ENCODE assay signal across 8 cellular contexts in the genomic region with DNA sequence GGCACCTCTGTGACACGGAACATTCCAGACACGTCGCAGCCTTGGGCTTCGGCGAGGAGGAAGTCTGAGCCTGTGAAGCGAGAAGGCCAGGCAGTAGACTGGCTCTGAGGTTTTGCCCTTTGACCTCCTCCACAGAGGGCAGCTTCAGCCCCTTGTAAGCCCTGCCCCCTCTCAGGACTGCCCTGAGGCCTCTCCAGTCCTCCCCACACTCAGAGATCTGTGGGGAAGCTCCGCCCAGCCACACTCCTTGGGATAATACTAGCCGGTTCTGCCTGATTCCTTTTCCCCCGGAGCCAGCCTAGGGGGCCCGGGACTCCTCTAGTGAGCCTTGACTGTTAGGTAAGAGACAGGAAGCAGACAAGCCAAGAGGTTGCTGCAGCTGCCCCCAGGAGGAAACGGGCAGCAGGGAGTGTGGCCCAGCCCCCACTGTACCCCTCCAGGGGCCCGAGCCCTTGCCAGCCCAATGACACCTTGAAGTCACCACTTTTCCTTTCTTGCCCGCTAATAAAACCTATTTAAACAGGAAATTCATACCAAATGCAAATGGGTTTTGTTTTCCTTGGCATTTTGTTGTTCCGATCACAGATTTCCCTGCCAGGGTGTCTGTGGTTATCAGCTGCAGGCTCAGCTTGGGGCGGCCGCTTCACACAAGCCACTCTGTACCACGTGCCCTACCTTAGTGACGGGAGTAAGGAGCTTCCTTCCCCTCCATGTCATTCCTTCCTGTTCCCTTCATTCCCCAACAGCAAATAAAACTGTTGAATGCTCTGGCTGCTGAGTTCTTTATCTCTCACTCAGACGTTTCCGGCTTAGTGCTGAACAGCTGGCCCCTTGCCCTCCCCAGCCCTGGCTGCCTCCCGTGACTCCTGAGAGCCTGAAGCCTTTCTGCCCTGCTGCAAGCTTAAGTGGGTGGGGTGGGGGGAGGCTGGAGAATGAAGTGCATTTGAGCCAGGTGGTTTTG.
DNase-seq lines count a peak whose midpoint lies in the region; ATAC-seq and TF ChIP-seq lines count a peak whose summit lies in the region.

No MANE protein-coding gene starts in this region.

- H3K27ac ChIP-seq in BLaER1 = peak overlapping the region; percentile 96
- peak overlapping the region; percentile 2 for H3K27ac ChIP-seq in angular gyrus (ENCODE audit: low read depth, low read length)
- peak overlapping the region; percentile 67 to 79 for H3K27ac ChIP-seq in right atrium auricular region

- H3K4me1 ChIP-seq in BLaER1 (peaks cover 98% of the 10 kb centered on the region), right atrium auricular region (peaks cover 0 to 36% of the 10 kb centered on the region in 2 donors)

- no peaks in the 10 kb centered on the region for H3K27me3 ChIP-seq in BLaER1
- no peaks in the 10 kb centered on the region for H3K27me3 ChIP-seq in right atrium auricular region

- CTCF ChIA-PET in HEK293T (lab: Yijun Ruan, JAX) = no interaction called here

- peaks cover 5% of the 10 kb centered on the region for H3K9me3 ChIP-seq in BLaER1
- no peaks in the 10 kb centered on the region for H3K9me3 ChIP-seq in right atrium auricular region

- H4K20me1 ChIP-seq in BLaER1 = no peaks in the 10 kb centered on the region

- ATAC-seq in GM18858 (IDR thresholded peaks at IDR 0.05; ENCODE audit: unreplicated experiment) (peak; percentile 46), HG03135 (IDR thresholded peaks at IDR 0.05; ENCODE audit: unreplicated experiment) (peak; percentile 59)

- H3K36me3 ChIP-seq in BLaER1 (peaks cover 2% of the 10 kb centered on the region; the same call in 1 of the 2 replicates), right atrium auricular region (no peaks in the 10 kb centered on the region)

- H3K4me2 ChIP-seq in BLaER1 = peak overlapping the region; percentile 97

- H3K4me3 ChIP-seq in BLaER1 (peak overlapping the region; percentile 56), right atrium auricular region (peak overlapping the region in 1 of 2 donors; percentile 31)

- DNase-seq in NCI-H510A treated with DMSO at 0.1 percent for 48 hours (lab: John Stamatoyannopoulos, UW) (peak; percentile 72), right atrium auricular region (ENCODE audit: low spot score) (peak; percentile 84), renal cortical epithelial cell (ENCODE audit: low read depth) (peak; percentile 77), HEK293T (ENCODE audit: extremely low spot score) (no peak)

- no peak for TF ChIP-seq CTCF in right atrium auricular region (IDR thresholded peaks at IDR 0.05)

- H3K9ac ChIP-seq in BLaER1 = peak overlapping the region; percentile 78

- POLR2A ChIA-PET in HEK293T (lab: Yijun Ruan, JAX) = no interaction called here

TF ChIP-seq in HEK293T, 16 proteins besides CTCF, POLR2A, EP300 and RAD21:
- TF ChIP-seq FOXA1 (IDR thresholded peaks at IDR 0.05) = no peak
- no peak for TF ChIP-seq FOXM1 (IDR thresholded peaks at IDR 0.05; ENCODE audit: borderline replicate concordance)
- no peak for TF ChIP-seq SP1 (IDR thresholded peaks at IDR 0.05)
- no peak for TF ChIP-seq CTBP1 (IDR thresholded peaks at IDR 0.05; ENCODE audit: borderline replicate concordance)
- TF ChIP-seq BHLHE40 (IDR thresholded peaks at IDR 0.05; ENCODE audit: borderline replicate concordance) = no peak
- no peak for TF ChIP-seq HDGF (IDR thresholded peaks at IDR 0.05; ENCODE audit: borderline replicate concordance)
TF ChIP-seq in HEK293T: peak in this region for 0.

Comparison
In these comparisons a context has a peak if more than half of its experiments do, and no peak if none do; other contexts are left out.
1. H3K27ac ChIP-seq: peak in every context shown above with its lines; median percentile 96 in BLaER1; 73 in right atrium auricular region; 2 in angular gyrus.